ENCODE assay signal across 8 cellular contexts in the genomic region with DNA sequence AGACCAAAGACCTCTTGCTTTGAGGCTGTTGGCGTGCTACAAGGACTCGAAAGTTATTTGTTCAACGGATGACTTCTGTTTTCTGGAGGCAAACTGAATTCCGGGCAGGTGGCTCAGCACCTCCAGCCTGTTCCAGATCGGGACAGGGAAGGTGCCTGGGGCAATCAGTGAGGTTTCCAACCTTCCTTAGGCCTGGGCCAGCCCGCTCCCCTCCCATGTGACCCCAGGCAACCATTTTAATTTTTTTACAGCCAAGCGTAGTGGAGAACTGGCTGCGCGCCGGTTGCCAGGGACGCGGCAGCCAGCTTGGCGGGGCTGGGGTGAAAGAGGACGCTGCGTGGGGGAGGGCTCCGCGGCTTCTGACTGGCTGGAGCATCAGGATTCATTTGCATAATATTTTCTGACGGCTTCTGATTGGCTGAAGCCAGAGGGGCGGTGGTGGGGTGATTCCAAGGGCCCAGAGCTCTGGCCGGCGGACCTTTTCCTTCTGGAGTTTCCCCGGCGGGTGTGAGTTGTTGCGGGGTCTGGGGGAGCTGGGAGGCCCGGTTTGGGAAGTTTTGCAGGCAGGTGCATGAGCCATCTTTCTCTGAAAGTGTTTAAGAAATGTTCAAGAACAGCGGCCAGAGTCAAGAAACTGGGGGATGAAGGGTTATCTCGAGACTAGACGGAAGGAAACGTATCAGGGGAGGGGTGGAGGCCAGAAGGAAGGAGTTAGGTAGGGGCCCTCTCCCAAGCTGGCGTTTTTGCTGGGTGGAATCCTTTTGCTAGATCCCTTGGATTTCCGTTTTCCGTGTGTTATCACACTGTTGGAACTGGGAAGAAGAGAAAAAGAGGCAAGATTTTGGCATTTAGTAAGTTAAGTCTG. TPM values are rescaled to one million over a fixed set of nuclear protein-coding genes. Genes with fewer than 3 reads are reported as not detected.
A peak's percentile ranks its signal among the peaks of the same experiment; 100 is the strongest.
DNase-seq lines count a peak whose midpoint lies in the region; ATAC-seq and TF ChIP-seq lines count a peak whose summit lies in the region.

A gene with protein sequence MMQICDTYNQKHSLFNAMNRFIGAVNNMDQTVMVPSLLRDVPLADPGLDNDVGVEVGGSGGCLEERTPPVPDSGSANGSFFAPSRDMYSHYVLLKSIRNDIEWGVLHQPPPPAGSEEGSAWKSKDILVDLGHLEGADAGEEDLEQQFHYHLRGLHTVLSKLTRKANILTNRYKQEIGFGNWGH (plus strand): TSS at position 479 of the 865 bp plus-strand sequence. CDS start 3,488 bp downstream, outside the sequence.

- no peak within 1 kb of the TSS for H2BK15ac ChIP-seq in IMR-90 (ENCODE audit: low read depth, low read length)

- H3K4me1 ChIP-seq in IMR-90 (ENCODE audit: control insufficient read depth, insufficient read depth, low read length) (peaks cover 3% of the 10 kb centered on the region), stomach (peaks cover 0 to 20% (median 9%) of the 10 kb centered on the region in 4 donors)

- dilution Hi-C loops in IMR-90 (cut with HindIII; ENCODE audit: low sequenced_read_pairs, unreplicated experiment), result no loop called here

- H3K36me3 ChIP-seq in IMR-90 (ENCODE audit: control insufficient read depth, insufficient read depth, low read length), result peaks cover 4% of the 10 kb centered on the region; the same call in 1 of the 2 replicates
- no peaks in the 10 kb centered on the region for H3K36me3 ChIP-seq in stomach

- H3K4me3 ChIP-seq in IMR-90 (ENCODE audit: insufficient read depth, low read depth, low read length), result peak within 1 kb of the TSS; percentile 70
- H3K4me3 ChIP-seq in fibroblast of pulmonary artery (replicated peaks; ENCODE audit: low read depth, low read length), result peak within 1 kb of the TSS; percentile 63
- peak within 1 kb of the TSS; percentile 35 to 71 (median 38) for H3K4me3 ChIP-seq in stomach

- peak within 1 kb of the TSS; percentile 38; the same call in 1 of the 2 replicates for H3K56ac ChIP-seq in IMR-90 (ENCODE audit: extremely low read depth, insufficient read depth, low read length)

- H3K27ac ChIP-seq in IMR-90 (ENCODE audit: insufficient read depth, low read length) (peak within 1 kb of the TSS; percentile 61), stomach (peak within 1 kb of the TSS; percentile 88 to 95 (median 94))

- in situ Hi-C loops in IMR-90 (cut with MboI; ENCODE audit: low sequenced_read_pairs), result no loop called here

- TF ChIP-seq POLR2A in IMR-90 (IDR thresholded peaks at IDR 0.05; ENCODE audit: low read depth, low read length) (peak; percentile 60), stomach (IDR thresholded peaks at IDR 0.05) (peak in 2 of 4 donors; percentile 21 to 49)

- no peak for TF ChIP-seq RAD21 in IMR-90 (IDR thresholded peaks at IDR 0.05; ENCODE audit: low read length)

- intact Hi-C loops in IMR-90 (cut with micrococcal nuclease) (loop anchor here (5.0 kb wide), 1 partner anchor 1286 kb away; no protein-coding TSS in a partner anchor), stomach (cut with DNase I; ENCODE audit: low total_unique reads) (no loop called here)

- CTCF ChIA-PET in IMR-90 (lab: Yijun Ruan, JAX), result no interaction called here

- no peaks in the 10 kb centered on the region for H4K20me1 ChIP-seq in IMR-90 (ENCODE audit: insufficient read depth, low read length)

- 24% methylated on average over 16 of the region's 32 CpGs; no CpG with 5 or more reads in 1 of the 2 experiments for WGBS in IMR-90 (ENCODE audit: extremely low coverage in 2 of 2, insufficient read length in 1 of 2), 2 experiments
- WGBS in stomach, 5 donors, result 1 to 30% (median 6%) methylated on average over 14 to 32 of the region's 32 CpGs

- peak within 1 kb of the TSS; percentile 77 for H3K4me2 ChIP-seq in IMR-90 (ENCODE audit: low read depth, low read length)

- H3K79me1 ChIP-seq in IMR-90 (ENCODE audit: low read depth in 1 of 2, low read length in 2 of 2), result peaks cover 0 to 5% of the 10 kb centered on the region in 2 experiments; a peak in 2 of 4 replicates

- H2BK120ac ChIP-seq in IMR-90 (ENCODE audit: low read depth, low read length), result 0 out of 2 replicates have a peak within 1 kb of the TSS, but pooled peaks have one; percentile 18

- H3K27me3 ChIP-seq in IMR-90 (ENCODE audit: control insufficient read depth, insufficient read depth, low read length) (no peaks in the 10 kb centered on the region), stomach (peaks cover 0 to 7% (median 0%) of the 10 kb centered on the region in 3 donors)

- H3K14ac ChIP-seq in IMR-90 (replicated peaks; ENCODE audit: low read depth, low read length), result peak within 1 kb of the TSS; percentile 83

- POLR2A ChIA-PET in IMR-90 (lab: Charles Lee; ENCODE audit: unreplicated experiment), result no interaction called here

- peak within 1 kb of the TSS; percentile 52 for H2AK9ac ChIP-seq in IMR-90 (replicated peaks; ENCODE audit: low read depth, low read length, poor library complexity)

- ATAC-seq in IMR-90 (ENCODE audit: low read depth) (peak; percentile 74), naive B cell (ENCODE audit: low read depth in 2 of 2) (peak; percentile 53 to 62)

- TSS peak; percentile 20 for BruUV-seq in IMR-90 (replicated peaks; lab: Mats Ljungman, UMichigan)

- peak within 1 kb of the TSS; percentile 24; the same call in 1 of the 2 replicates for H3K18ac ChIP-seq in IMR-90 (ENCODE audit: low read depth, low read length)

- H3K36me3 Mint-ChIP-seq in naive B cell, result no peaks in the 10 kb centered on the region

- H2AFZ ChIP-seq in IMR-90 (replicated peaks; ENCODE audit: low read length, poor library complexity), result peak within 1 kb of the TSS; percentile 81

- H3K27me3 Mint-ChIP-seq in naive B cell, result peaks cover 0 to 8% (median 0%) of the 10 kb centered on the region in 3 donors

- peak within 1 kb of the TSS; percentile 52 for H3K4ac ChIP-seq in IMR-90 (ENCODE audit: low read depth, low read length)

- no peak for TF ChIP-seq CTCF in IMR-90 (conservative IDR thresholded peaks at IDR 0.05; ENCODE audit: low read depth, low read length)
- TF ChIP-seq CTCF in fibroblast of pulmonary artery (IDR thresholded peaks at IDR 0.05; ENCODE audit: low read length, missing control alignments), result no peak
- TF ChIP-seq CTCF in stomach (IDR thresholded peaks at IDR 0.05), result no peak

- no peak within 1 kb of the TSS for H2BK20ac ChIP-seq in IMR-90 (ENCODE audit: low read depth, low read length)

- no peak within 1 kb of the TSS for H4K91ac ChIP-seq in IMR-90 (ENCODE audit: insufficient read depth, low read depth, low read length)

- H3K9me3 Mint-ChIP-seq in naive B cell, result peaks cover 0 to 1% (median 0%) of the 10 kb centered on the region in 7 donors

- H3K4me3 Mint-ChIP-seq in naive B cell, result peak within 1 kb of the TSS; percentile 90 to 98 (median 94)

- DNase-seq in AG08395 (ENCODE audit: low spot score) (peak; percentile 91), GM19240 (ENCODE audit: insufficient read length, low spot score) (peak; percentile 42), IMR-90 (peak; percentile 89), SHP77 (lab: John Stamatoyannopoulos, UW) (peak; percentile 68 to 79), fibroblast of pulmonary artery (ENCODE audit: low read depth) (peak; percentile 93), naive B cell (peak; percentile 70), stomach (peak; percentile 88)
- DNase-seq in activated gamma-delta T cell treated with anti-CD3 and anti-CD28 coated beads, Interleukin-2, amount 50 U/mL, for 16 hours (ENCODE audit: low read depth), result peak; percentile 38

- H3K9me1 ChIP-seq in IMR-90 (ENCODE audit: insufficient read depth, low read length), result no peaks in the 10 kb centered on the region

- peak within 1 kb of the TSS; percentile 27; the same call in 1 of the 2 replicates for H4K5ac ChIP-seq in IMR-90 (ENCODE audit: low read depth, low read length)

- H2AK5ac ChIP-seq in IMR-90 (ENCODE audit: low read depth, low read length), result peak within 1 kb of the TSS; percentile 57; the same call in 1 of the 2 replicates

- peak within 1 kb of the TSS; percentile 78 for H2BK5ac ChIP-seq in IMR-90 (ENCODE audit: low read depth, low read length, poor library complexity, severe bottlenecking)

- H4K8ac ChIP-seq in IMR-90 (ENCODE audit: low read depth in 2 of 2, low read length in 2 of 2), result peak within 1 kb of the TSS in 1 of 2 experiments; percentile 52; a peak in 1 of 4 replicates

- peak within 1 kb of the TSS; percentile 85 to 98 (median 93) for H3K27ac Mint-ChIP-seq in naive B cell

- peak within 1 kb of the TSS; percentile 80 for H3K9ac ChIP-seq in IMR-90 (ENCODE audit: low read depth, low read length)

- TF ChIP-seq EP300 in stomach (IDR thresholded peaks at IDR 0.05), result no peak

- H3K4me1 Mint-ChIP-seq in naive B cell, result peaks cover 12 to 32% (median 25%) of the 10 kb centered on the region in 3 donors

- 0 out of 2 replicates have a peak within 1 kb of the TSS, but pooled peaks have one; percentile 46 for H3K23ac ChIP-seq in IMR-90 (ENCODE audit: low read depth, low read length)

- H3K9me3 ChIP-seq in IMR-90 (ENCODE audit: control insufficient read depth, insufficient read depth, low read length) (no peaks in the 10 kb centered on the region), stomach (peaks cover 0 to 5% (median 0%) of the 10 kb centered on the region in 4 donors)

TF ChIP-seq in IMR-90, 13 proteins besides CTCF, POLR2A, EP300 and RAD21 (continues in another document):
- TF ChIP-seq, protein P1, sequence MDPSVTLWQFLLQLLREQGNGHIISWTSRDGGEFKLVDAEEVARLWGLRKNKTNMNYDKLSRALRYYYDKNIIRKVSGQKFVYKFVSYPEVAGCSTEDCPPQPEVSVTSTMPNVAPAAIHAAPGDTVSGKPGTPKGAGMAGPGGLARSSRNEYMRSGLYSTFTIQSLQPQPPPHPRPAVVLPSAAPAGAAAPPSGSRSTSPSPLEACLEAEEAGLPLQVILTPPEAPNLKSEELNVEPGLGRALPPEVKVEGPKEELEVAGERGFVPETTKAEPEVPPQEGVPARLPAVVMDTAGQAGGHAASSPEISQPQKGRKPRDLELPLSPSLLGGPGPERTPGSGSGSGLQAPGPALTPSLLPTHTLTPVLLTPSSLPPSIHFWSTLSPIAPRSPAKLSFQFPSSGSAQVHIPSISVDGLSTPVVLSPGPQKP (IDR thresholded peaks at IDR 0.05; ENCODE audit: borderline replicate concordance, low read depth, low read length), result no peak
- TF ChIP-seq MAZ (IDR thresholded peaks at IDR 0.05; ENCODE audit: borderline replicate concordance, low read depth, low read length), result peak; percentile 81; the same call in 1 of the 2 replicates
- no peak for TF ChIP-seq BHLHE40 (IDR thresholded peaks at IDR 0.05; ENCODE audit: low read depth, low read length)
- no peak for TF ChIP-seq FOS (IDR thresholded peaks at IDR 0.05; ENCODE audit: low read depth, low read length)
- TF ChIP-seq NFE2L2 (IDR thresholded peaks at IDR 0.05; ENCODE audit: low read depth, low read length), result no peak
- no peak for TF ChIP-seq RFX5 (IDR thresholded peaks at IDR 0.05; ENCODE audit: low read depth, low read length)
- no peak for TF ChIP-seq CHD1 (IDR thresholded peaks at IDR 0.05; ENCODE audit: low read depth, low read length)

RNA-seq across cellular contexts. Expression of the gene that starts here (rescaled TPM):
- 14.5 and 20.8 TPM in 2 replicates for total RNA-seq in IMR-90 (2012; rRNA removed)
- polyA plus RNA-seq in IMR-90 (2012; rRNA removed), result 31.3 and 34.1 TPM in 2 replicates
- polyA plus RNA-seq in IMR-90 (2012; cell fraction: cytosol; rRNA removed), result 33.1 and 49.2 TPM in 2 replicates
- 24.9 and 38.0 TPM in 2 replicates for polyA plus RNA-seq in IMR-90 (2012; cell fraction: nucleus; rRNA removed; ENCODE audit: low replicate concordance)
- 10 to 100 TPM; 21.8 to 39.4 (median 28.9) TPM for polyA plus RNA-seq in naive B cell (ENCODE audit: low read depth in 6 of 6)
- 10 to 100 TPM; 16.7 to 69.3 (median 44.6) TPM for total RNA-seq in stomach
- 10 to 100 TPM; 31.1 to 59.4 (median 55.0) TPM for polyA plus RNA-seq in stomach

Comparison
In these comparisons a context has a peak if more than half of its experiments do, and no peak if none do; other contexts are left out.
1. Peak in every context shown above with its lines: DNase-seq, ATAC-seq, H3K4me3 ChIP-seq and H3K27ac ChIP-seq.
2. DNase-seq: peak in every context shown above with its lines; median percentile 93 in fibroblast of pulmonary artery; 91 in AG08395; 89 in IMR-90; 88 in stomach; 74 in SHP77; 70 in naive B cell; 42 in GM19240; 38 in activated gamma-delta T cell treated with anti-CD3 and anti-CD28 coated beads, Interleukin-2, amount 50 U/mL, for 16 hours.